ENCODE assay signal across 8 cellular contexts in the genomic region with DNA sequence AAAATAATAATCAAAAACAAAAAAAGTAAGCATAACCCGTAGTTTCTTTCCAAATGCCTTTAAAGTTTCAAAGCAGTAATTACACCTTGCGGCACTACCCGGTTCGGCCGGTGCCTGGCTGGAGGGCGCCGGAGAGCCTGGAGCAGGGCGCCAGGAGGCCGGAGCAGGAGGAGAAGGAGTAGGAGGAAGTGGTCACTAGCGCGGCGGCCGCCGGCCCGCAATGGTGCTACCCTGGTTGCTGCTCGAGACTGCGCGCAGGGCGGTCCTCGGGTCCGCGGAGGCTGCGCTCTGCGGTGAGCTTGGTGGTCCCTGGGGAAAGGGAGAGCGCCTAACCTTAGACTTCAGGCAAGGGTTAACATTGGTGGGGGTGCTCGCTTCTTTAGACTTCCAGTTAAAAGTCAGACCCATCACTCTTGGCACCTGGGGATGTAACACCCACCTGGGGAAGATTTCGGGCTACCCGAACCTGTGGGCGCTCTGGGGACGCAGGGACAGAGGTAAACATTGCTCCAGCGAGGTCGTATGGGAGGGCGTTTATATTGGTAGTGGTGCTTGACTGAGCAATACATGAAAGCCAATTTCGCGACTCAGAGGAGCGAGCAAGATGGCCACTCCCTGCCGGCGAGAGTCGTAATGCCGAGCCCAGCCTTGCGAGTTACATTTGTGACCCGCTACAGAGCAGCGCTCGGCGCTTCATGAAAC. TPM values are rescaled to one million over a fixed set of nuclear protein-coding genes. Genes with fewer than 3 reads are reported as not detected.
DNase-seq lines count a peak whose midpoint lies in the region; ATAC-seq, FAIRE-seq and TF ChIP-seq lines count a peak whose summit lies in the region.

No MANE protein-coding gene starts in this region.

- DNase-seq in DMS53 treated with DMSO at 0.1 percent for 48 hours (lab: John Stamatoyannopoulos, UW; ENCODE audit: unreplicated experiment) (peak; percentile 72), HuH-7.5 (ENCODE audit: low spot score) (peak; percentile 68), OCI-LY7 (ENCODE audit: low spot score) (peak; percentile 81), activated T-cell treated with anti-CD3 and anti-CD28 coated beads for 24 hours (ENCODE audit: low read depth) (peak; percentile 49), endothelial cell of umbilical vein (ENCODE audit: low read depth, low spot score) (peak; percentile 90)
- peak; percentile 79 for DNase-seq in stimulated activated CD8-positive, alpha-beta memory T cell treated with anti-CD3 and anti-CD28 coated beads, Interleukin-4, amount 100 ng/mL, for 48 hours

- H3K79me2 ChIP-seq in OCI-LY7 (ENCODE audit: insufficient read depth, low read depth, low read length) (no peaks in the 10 kb centered on the region), endothelial cell of umbilical vein (ENCODE audit: control insufficient read depth, insufficient read depth, low read length) (peaks cover 9% of the 10 kb centered on the region)

- H3K4me2 ChIP-seq in OCI-LY7 (ENCODE audit: low read length) (peak overlapping the region; percentile 79), endothelial cell of umbilical vein (ENCODE audit: insufficient read depth, low read length) (peak overlapping the region; percentile 72)

- no peaks in the 10 kb centered on the region for H3K9me1 ChIP-seq in endothelial cell of umbilical vein (replicated peaks; ENCODE audit: control insufficient read depth, extremely low read depth, insufficient read depth, low read length)

- intact Hi-C loops in OCI-LY7 (cut with micrococcal nuclease; ENCODE audit: unreplicated experiment), result loop anchor here (1.0 to 2.0 kb wide), 2 partner anchors 47 to 96 kb away; partner anchors contain the start of genes CCNC and PNISR
- intact Hi-C loops in endothelial cell of umbilical vein (cut with micrococcal nuclease), result loop anchor here (1.0 to 2.0 kb wide), 3 partner anchors 47 to 92 kb away; partner anchors contain the start of gene CCNC

- POLR2A ChIA-PET in OCI-LY7 (lab: Charles Lee) (interaction anchor here (0.6 to 3.8 kb wide), 6 partner anchors 10 to 47 kb away, joined by 3 to 25 read pairs (median 5); partner anchors contain the start of gene CCNC), endothelial cell of umbilical vein (lab: Charles Lee) (interaction anchor here (1.2 kb wide), 1 partner anchor 10 kb away, joined by 5 read pairs; no protein-coding TSS in a partner anchor)

- H3K4me3 ChIP-seq in OCI-LY7 (ENCODE audit: low read depth, low read length, poor library complexity, severe bottlenecking) (peak overlapping the region; percentile 82), endothelial cell of umbilical vein (replicated peaks in 1 of 3; ENCODE audit: insufficient read depth in 1 of 3, low read depth in 1 of 3, low read length in 3 of 3) (peak overlapping the region; percentile 70 to 88 (median 87)), mononuclear cell (ENCODE audit: low read length) (peak overlapping the region; percentile 77)

- H3K27ac ChIP-seq in OCI-LY7 (ENCODE audit: low read depth, low read length, poor library complexity, severe bottlenecking), result peak overlapping the region; percentile 60
- peak overlapping the region; percentile 69 for H3K27ac ChIP-seq in endothelial cell of umbilical vein (ENCODE audit: insufficient read depth, low read depth, low read length)

- H4K20me1 ChIP-seq in OCI-LY7 (ENCODE audit: insufficient read depth, low read length) (no peaks in the 10 kb centered on the region), endothelial cell of umbilical vein (replicated peaks; ENCODE audit: control insufficient read depth, extremely low read depth, insufficient read depth, low read length) (no peaks in the 10 kb centered on the region)

- H3K27me3 ChIP-seq in endothelial cell of umbilical vein (ENCODE audit: control insufficient read depth in 2 of 2, insufficient read depth in 2 of 2, low read length in 2 of 2) (no peaks in the 10 kb centered on the region), mononuclear cell (ENCODE audit: insufficient read depth, low read length) (peaks cover 4% of the 10 kb centered on the region)

- CTCF ChIA-PET in OCI-LY7 (lab: Charles Lee; ENCODE audit: unreplicated experiment), result interaction anchor here (1.0 kb wide), 1 partner anchor 26 kb away, joined by 4 read pairs; no protein-coding TSS in a partner anchor
- CTCF ChIA-PET in endothelial cell of umbilical vein (lab: Charles Lee), result interaction anchor here (0.7 to 2.3 kb wide), 11 partner anchors 9 to 225 kb away, joined by 3 to 9 read pairs (median 3); partner anchors contain the start of gene CCNC

- peak; percentile 95 for ATAC-seq in GM21528 (IDR thresholded peaks at IDR 0.05; ENCODE audit: low FRiP score, unreplicated experiment)

- H3K4me1 ChIP-seq in OCI-LY7 (ENCODE audit: insufficient read depth, low read length, poor library complexity, severe bottlenecking) (peaks cover 19% of the 10 kb centered on the region), endothelial cell of umbilical vein (ENCODE audit: control insufficient read depth, extremely low read depth, insufficient read depth, low read length) (peaks cover 2% of the 10 kb centered on the region), mononuclear cell (ENCODE audit: insufficient read depth, low read length) (peaks cover 12% of the 10 kb centered on the region)

- TSS peak; percentile 72 for BruUV-seq in OCI-LY7 (replicated peaks; lab: Mats Ljungman, UMichigan)
- TSS peak; percentile 58 for BruUV-seq in endothelial cell of umbilical vein (replicated peaks; lab: Mats Ljungman, UMichigan)

- H3K36me3 ChIP-seq in OCI-LY7 (ENCODE audit: insufficient read depth, low read length) (no peaks in the 10 kb centered on the region), endothelial cell of umbilical vein (ENCODE audit: control insufficient read depth in 2 of 2, extremely low read depth in 1 of 2, insufficient read depth in 2 of 2, low read length in 2 of 2) (no peaks in the 10 kb centered on the region)

- H3K9me2 ChIP-seq in OCI-LY7 (ENCODE audit: insufficient read depth, low read length), result no peaks in the 10 kb centered on the region

- H2AFZ ChIP-seq in OCI-LY7 (ENCODE audit: low read length) (peak overlapping the region; percentile 78), endothelial cell of umbilical vein (ENCODE audit: low read depth, low read length) (peak overlapping the region; percentile 92)

- dilution Hi-C loops in endothelial cell of umbilical vein (cut with MboI; ENCODE audit: extremely low pct_ligation_motif_present, low sequenced_read_pairs), result no loop called here

- peak overlapping the region; percentile 92 for H3K9ac ChIP-seq in endothelial cell of umbilical vein (replicated peaks; ENCODE audit: extremely low read depth, insufficient read depth, low read length)

- peak; percentile 96 for TF ChIP-seq POLR2A in endothelial cell of umbilical vein (IDR thresholded peaks at IDR 0.05; ENCODE audit: low read depth, low read length)

- peak; percentile 89 for FAIRE-seq in endothelial cell of umbilical vein (lab: Jason Lieb, UNC)

- no peaks in the 10 kb centered on the region for H3K9me3 ChIP-seq in OCI-LY7 (ENCODE audit: low read length)
- H3K9me3 ChIP-seq in endothelial cell of umbilical vein (replicated peaks; ENCODE audit: control insufficient read depth, insufficient read depth, low read length), result no peaks in the 10 kb centered on the region
- H3K9me3 ChIP-seq in mononuclear cell (ENCODE audit: low read depth, low read length), result no peaks in the 10 kb centered on the region

- peak; percentile 88 for TF ChIP-seq CTCF in OCI-LY7 (conservative IDR thresholded peaks at IDR 0.05; ENCODE audit: low read length)
- peak; percentile 71 to 83 for TF ChIP-seq CTCF in endothelial cell of umbilical vein (IDR thresholded peaks at IDR 0.05; ENCODE audit: extremely low read depth in 1 of 2, insufficient read depth in 1 of 2, low read depth in 1 of 2, low read length in 2 of 2)

TF ChIP-seq in endothelial cell of umbilical vein, 7 proteins besides CTCF, POLR2A, EP300 and RAD21:
- TF ChIP-seq, protein P1, sequence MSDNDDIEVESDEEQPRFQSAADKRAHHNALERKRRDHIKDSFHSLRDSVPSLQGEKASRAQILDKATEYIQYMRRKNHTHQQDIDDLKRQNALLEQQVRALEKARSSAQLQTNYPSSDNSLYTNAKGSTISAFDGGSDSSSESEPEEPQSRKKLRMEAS (IDR thresholded peaks at IDR 0.05; ENCODE audit: insufficient read depth, insufficient read length), result no peak
- no peak for TF ChIP-seq MYC (IDR thresholded peaks at IDR 0.05; ENCODE audit: low read depth, low read length)
- peak; percentile 92 for TF ChIP-seq POLR2AphosphoS5 (IDR thresholded peaks at IDR 0.05; ENCODE audit: insufficient read depth, low read depth, low read length)

RNA-seq across cellular contexts. Expression of gene USP45, which starts 5.8 kb away (rescaled TPM):
- total RNA-seq in OCI-LY7 (2014; rRNA removed; shearing (Covaris generic)), result 8.5 and 9.4 TPM in 2 replicates
- total RNA-seq in OCI-LY7 (2022), result 14.1 and 16.9 TPM in 2 replicates
- total RNA-seq in endothelial cell of umbilical vein, result 11.3 and 13.6 TPM in 2 replicates
- polyA plus RNA-seq in endothelial cell of umbilical vein, result 1.9 and 2.7 TPM in 2 replicates
- polyA plus RNA-seq in endothelial cell of umbilical vein (2011; cell fraction: cytosol; rRNA removed), result 6.1 and 6.7 TPM in 2 replicates
- polyA plus RNA-seq in endothelial cell of umbilical vein (2011; cell fraction: nucleus; rRNA removed), result 19.1 and 19.7 TPM in 2 replicates
- polyA plus RNA-seq in endothelial cell of umbilical vein (2012), result 10.6 and 12.8 TPM in 2 replicates
- polyA minus RNA-seq in endothelial cell of umbilical vein, result 8.0 and 10.0 TPM in 2 replicates
- polyA minus RNA-seq in endothelial cell of umbilical vein (2011; cell fraction: cytosol; rRNA and poly(A)+ RNA removed), result 6.1 TPM
- polyA minus RNA-seq in endothelial cell of umbilical vein (2011; cell fraction: nucleus; rRNA and poly(A)+ RNA removed), result 11.9 and 15.1 TPM in 2 replicates
- total RNA-seq in mononuclear cell, result 13.7 TPM

RNA-seq across cellular contexts. Expression of gene CCNC, which starts 47.5 kb away (rescaled TPM):
- total RNA-seq in OCI-LY7 (2014; rRNA removed; shearing (Covaris generic)), result 53.4 and 58.4 TPM in 2 replicates
- total RNA-seq in OCI-LY7 (2022) (89.1 and 91.9 TPM in 2 replicates), endothelial cell of umbilical vein (53.1 and 53.5 TPM in 2 replicates), mononuclear cell (72.6 TPM)
- 13.0 and 18.2 TPM in 2 replicates for polyA plus RNA-seq in endothelial cell of umbilical vein
- 25.9 and 29.7 TPM in 2 replicates for polyA plus RNA-seq in endothelial cell of umbilical vein (2011; cell fraction: cytosol; rRNA removed)
- polyA plus RNA-seq in endothelial cell of umbilical vein (2011; cell fraction: nucleus; rRNA removed), result 42.7 and 58.9 TPM in 2 replicates
- 27.1 and 46.4 TPM in 2 replicates for polyA plus RNA-seq in endothelial cell of umbilical vein (2012)
- 52.7 and 60.8 TPM in 2 replicates for polyA minus RNA-seq in endothelial cell of umbilical vein
- polyA minus RNA-seq in endothelial cell of umbilical vein (2011; cell fraction: cytosol; rRNA and poly(A)+ RNA removed), result 48.6 TPM
- 28.7 and 43.1 TPM in 2 replicates for polyA minus RNA-seq in endothelial cell of umbilical vein (2011; cell fraction: nucleus; rRNA and poly(A)+ RNA removed)

Comparison
In these comparisons a context has a peak if more than half of its experiments do, and no peak if none do; other contexts are left out.
1. Peak in every context shown above with its lines: DNase-seq, ATAC-seq, H3K4me3 ChIP-seq and H3K27ac ChIP-seq.